In genomic region chr10:93254180-93254847, GRCh38 we compare ENCODE assay signal across 18 cellular contexts.
A peak's percentile ranks its signal among the peaks of the same experiment; 100 is the strongest.
DNase-seq lines count a peak whose midpoint lies in the region; TF ChIP-seq lines count a peak whose summit lies in the region.
"Had no signal": no experiment of that assay in that cellular context is flagged by ENCODE, and none has a peak within 500 bp of the region (broad histone marks: within the 10 kb centered on the region; RNA-seq: fewer than 3 reads in every experiment).

No MANE protein-coding gene starts in this region.

- peak overlapping the region; percentile 52 for H2BK120ac ChIP-seq in mesendoderm (ENCODE audit: low read depth, low read length)

- TF ChIP-seq CTCF in C4-2B (conservative IDR thresholded peaks at IDR 0.05): no peak
- TF ChIP-seq CTCF in LNCaP clone FGC (IDR thresholded peaks at IDR 0.05; ENCODE audit: control insufficient read depth, extremely low read depth, insufficient read depth): no peak
- TF ChIP-seq CTCF in hepatocyte (IDR thresholded peaks at IDR 0.05; ENCODE audit: poor library complexity): no peak
- no peak for TF ChIP-seq CTCF in BE2C (IDR thresholded peaks at IDR 0.05; ENCODE audit: low read depth, low read length)
- TF ChIP-seq CTCF in GM13977 (IDR thresholded peaks at IDR 0.05; ENCODE audit: extremely low read depth, insufficient read depth, missing control alignments): no peak

- H4K8ac ChIP-seq in mesendoderm (ENCODE audit: low read depth, low read length): no peak overlapping the region

- H3K18ac ChIP-seq in mesendoderm (ENCODE audit: low read length): peak overlapping the region; percentile 13

- H3K27me3 ChIP-seq in hepatocyte: no peaks in the 10 kb centered on the region
- no peaks in the 10 kb centered on the region for H3K27me3 ChIP-seq in mesendoderm (ENCODE audit: insufficient read depth, low read length, poor library complexity)
- H3K27me3 ChIP-seq in BE2C: no peaks in the 10 kb centered on the region
- H3K27me3 ChIP-seq: BLaER1, SJCRH30 had no signal

- H2AFZ ChIP-seq in hepatocyte: no peak overlapping the region

- H3K9me3 ChIP-seq in hepatocyte (ENCODE audit: low read depth) (no peaks in the 10 kb centered on the region), BE2C (no peaks in the 10 kb centered on the region)
- H3K9me3 ChIP-seq: BLaER1, Caco-2, SJCRH30 had no signal

- H3K56ac ChIP-seq in mesendoderm (ENCODE audit: low read length): peak overlapping the region; percentile 45

- in situ Hi-C loops in GM13977 (cut with MboI; ENCODE audit: low pct_unique_long_range_greater_than_20kb, low sequenced_read_pairs, unreplicated experiment): no loop called here

- H4K5ac ChIP-seq in mesendoderm (ENCODE audit: low read length): peak overlapping the region; percentile 17

- H3K9me2 ChIP-seq in hepatocyte (replicated peaks; ENCODE audit: insufficient read depth): no peaks in the 10 kb centered on the region

- no peak overlapping the region for H3K9ac ChIP-seq in mesendoderm (ENCODE audit: low read length)
- H3K9ac ChIP-seq: BLaER1 had no signal

- H2BK15ac ChIP-seq in mesendoderm (replicated peaks; ENCODE audit: low read depth): peak overlapping the region; percentile 1

- DNase-seq in LNCaP clone FGC (ENCODE audit: low read depth) (peak; percentile 7), hepatocyte (ENCODE audit: low spot score) (no peak), mesendoderm (no peak), BE2C (no peak), GM13977 (ENCODE audit: low spot score) (no peak), GM03348 (ENCODE audit: low spot score) (no peak)
- DNase-seq: Caco-2; CD4-positive, alpha-beta memory T cell; DMS153; NCI-H1105; NCI-H146; NCI-H2029 treated with DMSO at 0.1 percent for 48 hours; NCI-H526 treated with DMSO at 0.1 percent for 48 hours; SJCRH30; T-helper 1 cell had no signal

- no peaks in the 10 kb centered on the region for H3K36me3 ChIP-seq in hepatocyte (replicated peaks; ENCODE audit: insufficient read depth, low read depth)
- H3K36me3 ChIP-seq in mesendoderm (ENCODE audit: control insufficient read depth, insufficient read depth, low read length): no peaks in the 10 kb centered on the region
- H3K36me3 ChIP-seq in BE2C: no peaks in the 10 kb centered on the region
- H3K36me3 ChIP-seq: BLaER1, SJCRH30 had no signal

- H3K4me1 ChIP-seq in hepatocyte (ENCODE audit: insufficient read depth) (peaks cover 4% of the 10 kb centered on the region), mesendoderm (ENCODE audit: control insufficient read depth, low read depth, low read length) (peaks cover 2% of the 10 kb centered on the region), BE2C (no peaks in the 10 kb centered on the region)
- H3K4me1 ChIP-seq: BLaER1, SJCRH30 had no signal

- H3K4me3 ChIP-seq in LNCaP clone FGC (ENCODE audit: low read depth, low read length) (no peak overlapping the region), hepatocyte (no peak overlapping the region), mesendoderm (ENCODE audit: low read length) (no peak overlapping the region), BE2C (ENCODE audit: low read depth, low read length) (no peak overlapping the region)
- H3K4me3 ChIP-seq: BLaER1, K562, SJCRH30 had no signal

- H2AK5ac ChIP-seq in mesendoderm (ENCODE audit: low read length): peak overlapping the region; percentile 99

- peak overlapping the region; percentile 7 for H3K4ac ChIP-seq in mesendoderm (ENCODE audit: low read depth, low read length)

- peak overlapping the region; percentile 94 for H2BK5ac ChIP-seq in mesendoderm (ENCODE audit: low read length)

- WGBS in hepatocyte (ENCODE audit: low lambda C conversion rate, missing lambda C conversion rate): 90% methylated on average over 2 of the region's 2 CpGs
- WGBS in mesendoderm (ENCODE audit: extremely low coverage, insufficient coverage, low lambda C conversion rate): no CpG with 5 or more reads among the region's 2 CpGs

- H3K27ac ChIP-seq in C4-2B (peak overlapping the region; percentile 44), hepatocyte (peak overlapping the region; percentile 11), mesendoderm (ENCODE audit: low read depth, low read length) (no peak overlapping the region)
- H3K27ac ChIP-seq: BLaER1, SJCRH30 had no signal

- H3K23ac ChIP-seq in mesendoderm (ENCODE audit: low read length): peak overlapping the region; percentile 54

- no peak overlapping the region for H3K4me2 ChIP-seq in hepatocyte
- H3K4me2 ChIP-seq in mesendoderm (ENCODE audit: low read length): no peak overlapping the region
- H3K4me2 ChIP-seq: BLaER1 had no signal

- no peaks in the 10 kb centered on the region for H4K20me1 ChIP-seq in hepatocyte (ENCODE audit: insufficient read depth, poor library complexity, severe bottlenecking)
- H4K20me1 ChIP-seq: BLaER1 had no signal

- no peaks in the 10 kb centered on the region for H3K79me1 ChIP-seq in mesendoderm (ENCODE audit: low read length)

- H3K79me2 ChIP-seq in hepatocyte (no peaks in the 10 kb centered on the region), mesendoderm (ENCODE audit: control insufficient read depth, insufficient read depth, low read length) (no peaks in the 10 kb centered on the region)
